In the genomic region with DNA sequence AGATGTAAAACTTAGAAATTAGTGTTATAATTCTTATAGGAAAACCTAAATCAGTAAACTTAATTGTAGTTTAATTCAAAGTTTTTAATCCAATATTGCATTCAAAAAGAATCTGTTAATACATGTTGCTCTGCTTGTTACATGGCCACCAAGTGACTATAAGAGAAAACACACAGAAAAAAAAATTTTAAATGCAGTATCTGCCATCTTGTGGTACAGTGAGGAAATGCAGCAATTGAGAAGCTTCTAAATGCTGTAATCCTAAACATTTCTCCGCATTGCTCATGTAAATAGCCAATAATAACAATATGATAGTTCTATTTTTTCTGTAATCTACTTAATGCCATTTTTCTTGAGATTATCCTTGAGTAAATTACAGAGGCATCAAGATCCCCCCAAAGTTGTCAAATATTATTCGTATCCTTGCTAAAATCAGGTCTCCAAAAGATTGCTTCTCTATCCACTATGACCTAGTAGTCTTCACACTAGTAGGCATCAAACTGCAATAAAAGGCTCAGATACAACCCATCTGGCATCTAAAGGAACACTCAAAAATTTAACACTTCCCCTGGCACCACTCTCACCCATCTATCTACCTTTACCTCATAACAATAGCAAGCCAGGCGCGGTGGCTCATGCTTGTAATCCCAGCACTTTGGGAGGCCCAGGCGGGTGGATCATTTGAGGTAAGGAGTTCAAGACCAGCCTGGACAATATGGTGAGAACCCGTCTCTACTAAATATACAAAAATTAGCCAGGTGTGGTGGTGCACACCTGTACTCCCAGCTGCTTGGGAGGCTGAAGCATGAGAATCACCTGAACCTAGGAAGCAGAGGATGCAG, we compare ENCODE assay signal across 9 cellular contexts. TPM values are rescaled to one million over a fixed set of nuclear protein-coding genes. Genes with fewer than 3 reads are reported as not detected.
DNase-seq lines count a peak whose midpoint lies in the region; ATAC-seq and TF ChIP-seq lines count a peak whose summit lies in the region.
"Had no signal": no experiment of that assay in that cellular context is flagged by ENCODE, and none has a peak within 500 bp of the region (broad histone marks: within the 10 kb centered on the region; RNA-seq: fewer than 3 reads in every experiment).

No MANE protein-coding gene starts in this region.

- TF ChIP-seq CTCF in right lobe of liver (IDR thresholded peaks at IDR 0.05): peak; percentile 73 to 77 (median 75)

- peak; percentile 93 for ATAC-seq in GM21737 (IDR thresholded peaks at IDR 0.05; ENCODE audit: unreplicated experiment)
- ATAC-seq in right lobe of liver: peak; percentile 75 to 91 (median 86)

- H3K36me3 ChIP-seq in HUES48 (ENCODE audit: control insufficient read depth, insufficient read depth, low read length): peaks cover 47% of the 10 kb centered on the region
- H3K36me3 ChIP-seq in NT2/D1 (ENCODE audit: insufficient read depth, insufficient read length, low read length): peaks cover 36% of the 10 kb centered on the region
- peaks cover 0 to 25% (median 3%) of the 10 kb centered on the region in 4 donors for H3K36me3 ChIP-seq in right lobe of liver

- H3K4me1 ChIP-seq in HUES48 (ENCODE audit: control insufficient read depth, insufficient read depth, low read length) (no peaks in the 10 kb centered on the region), NT2/D1 (ENCODE audit: insufficient read depth, insufficient read length) (no peaks in the 10 kb centered on the region), right lobe of liver (no peaks in the 10 kb centered on the region)
- H3K4me1 ChIP-seq: BLaER1 treated with 17β-estradiol and CSF1 and Interleukin-3, amounts not matched to agents 10 nM and 100 nM had no signal

- peak overlapping the region; percentile 6 for H3K27ac ChIP-seq in HUES48 (ENCODE audit: low read depth, low read length)
- no peak overlapping the region for H3K27ac ChIP-seq in right lobe of liver
- H3K27ac ChIP-seq: BLaER1 treated with 17β-estradiol and CSF1 and Interleukin-3, amounts not matched to agents 10 nM and 100 nM had no signal

- H3K9me3 ChIP-seq in HUES48 (ENCODE audit: control insufficient read depth, insufficient read depth, low read length) (no peaks in the 10 kb centered on the region), NT2/D1 (ENCODE audit: insufficient read depth, low read length) (peaks cover 2% of the 10 kb centered on the region; the same call in 1 of the 2 replicates), right lobe of liver (no peaks in the 10 kb centered on the region)

- peak; percentile 63 for DNase-seq in SIG-M5 treated with dmso at 0.1 percent for 504 hours (lab: John Stamatoyannopoulos, UW; ENCODE audit: unreplicated experiment)
- DNase-seq in SIG-M5 (lab: John Stamatoyannopoulos, UW): no peak
- peak; percentile 32 for DNase-seq in NT2/D1 (ENCODE audit: low read depth, low spot score)
- peak; percentile 78 for DNase-seq in cerebellar cortex (ENCODE audit: low spot score)
- DNase-seq in right lobe of liver: no peak
- no peak for DNase-seq in C1 segment of cervical spinal cord (lab: John Stamatoyannopoulos, UW)

- 78% methylated on average over 6 of the region's 6 CpGs for WGBS in right lobe of liver (ENCODE audit: insufficient coverage, low coverage, low lambda C conversion rate, missing lambda C conversion rate)

- H3K9ac ChIP-seq in HUES48 (ENCODE audit: low read depth, low read length) (no peak overlapping the region), NT2/D1 (ENCODE audit: insufficient read length, low read depth) (no peak overlapping the region)
- H3K9ac ChIP-seq: BLaER1 treated with 17β-estradiol and CSF1 and Interleukin-3, amounts not matched to agents 10 nM and 100 nM had no signal

- intact Hi-C loops in right lobe of liver (cut with DNase I): no loop called here

- H3K4me3 ChIP-seq in HUES48 (ENCODE audit: low read depth, low read length): no peak overlapping the region
- H3K4me3 ChIP-seq in NT2/D1 (ENCODE audit: insufficient read length, low read depth): no peak overlapping the region
- no peak overlapping the region for H3K4me3 ChIP-seq in right lobe of liver
- H3K4me3 ChIP-seq: BLaER1 treated with 17β-estradiol and CSF1 and Interleukin-3, amounts not matched to agents 10 nM and 100 nM had no signal

- H3K27me3 ChIP-seq in HUES48 (ENCODE audit: control insufficient read depth, insufficient read depth, low read length) (no peaks in the 10 kb centered on the region), NT2/D1 (ENCODE audit: insufficient read depth, insufficient read length) (no peaks in the 10 kb centered on the region), right lobe of liver (no peaks in the 10 kb centered on the region)
- H3K27me3 ChIP-seq: BLaER1 treated with 17β-estradiol and CSF1 and Interleukin-3, amounts not matched to agents 10 nM and 100 nM had no signal

- no peak for TF ChIP-seq POLR2A in right lobe of liver (IDR thresholded peaks at IDR 0.05)

RNA-seq across cellular contexts. Expression of gene HDAC2, which starts 34.6 kb away (rescaled TPM):
- total RNA-seq in right lobe of liver: 10 to 100 TPM; 15.6 to 22.2 (median 21.3) TPM

Comparison
In these comparisons a context has a peak if more than half of its experiments do, and no peak if none do; other contexts are left out.
1. DNase-seq: peak in SIG-M5 treated with dmso at 0.1 percent for 504 hours (single experiment), NT2/D1 (single experiment) and cerebellar cortex (single experiment); none in SIG-M5 (single experiment), right lobe of liver (0 of 3) and C1 segment of cervical spinal cord (0 of 14).